15 cellular contexts compared by ENCODE assay signal in the genomic region with DNA sequence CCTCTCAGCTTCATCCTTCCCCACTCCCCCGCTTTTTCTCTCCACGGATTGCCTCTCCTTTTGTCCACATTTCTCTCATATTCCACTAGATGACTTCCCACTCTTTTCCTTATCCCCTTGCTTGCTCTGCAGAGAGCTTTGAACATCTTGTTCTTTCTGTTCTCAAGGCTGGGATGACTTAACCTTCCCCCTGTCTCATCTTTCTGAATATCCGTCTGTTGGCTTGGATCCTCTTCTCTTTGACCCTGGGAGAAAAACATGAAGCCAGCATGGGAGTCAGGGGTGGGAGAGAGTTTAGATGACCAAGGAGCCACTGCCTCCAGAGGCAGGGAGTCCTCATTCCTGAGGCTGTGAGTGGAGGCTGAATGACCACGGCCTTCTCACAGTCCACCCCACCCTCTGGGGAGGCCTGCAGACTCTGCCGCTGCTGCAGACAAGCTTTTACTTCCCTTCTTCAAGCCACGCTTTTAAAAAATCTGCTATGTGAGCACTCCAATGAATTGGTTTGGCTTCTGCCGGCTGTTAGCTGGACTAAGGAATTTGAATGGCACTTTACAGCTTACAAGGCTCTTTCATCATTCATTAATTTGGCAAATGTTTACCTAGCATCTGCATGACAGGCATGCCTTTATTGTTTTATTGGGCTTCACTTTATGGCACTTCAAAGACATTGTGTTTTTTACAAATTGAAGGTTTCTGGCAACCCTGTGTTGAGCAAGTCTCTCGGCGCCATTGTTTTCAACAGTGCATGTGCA.
A peak's percentile ranks its signal among the peaks of the same experiment; 100 is the strongest.
DNase-seq lines count a peak whose midpoint lies in the region; ATAC-seq and TF ChIP-seq lines count a peak whose summit lies in the region.
"Had no signal": no experiment of that assay in that cellular context is flagged by ENCODE, and none has a peak within 500 bp of the region (broad histone marks: within the 10 kb centered on the region; RNA-seq: fewer than 3 reads in every experiment).

No MANE protein-coding gene starts in this region.

- 80% methylated on average over 9 of the region's 9 CpGs for WGBS in mammary epithelial cell (ENCODE audit: low coverage, missing lambda C conversion rate)
- WGBS in body of pancreas, 2 donors = 46 to 47% methylated on average over 9 of the region's 9 CpGs
- WGBS in mesendoderm (ENCODE audit: extremely low coverage, insufficient coverage, low lambda C conversion rate) = no CpG with 5 or more reads among the region's 9 CpGs

- in situ Hi-C loops in mammary epithelial cell (cut with MboI; ENCODE audit: low sequenced_read_pairs in 2 of 2) = no loop called here

- peaks cover 37% of the 10 kb centered on the region for H3K4me1 Mint-ChIP-seq in type B pancreatic cell (ENCODE audit: unreplicated experiment)

- no peak overlapping the region for H3K23ac ChIP-seq in mesendoderm (ENCODE audit: low read length)

- intact Hi-C loops in breast epithelium (cut with DNase I; ENCODE audit: low total_unique reads) = no loop called here
- intact Hi-C loops in mammary epithelial cell (cut with micrococcal nuclease) = no loop called here
- intact Hi-C loops in body of pancreas (cut with DNase I) = no loop called here

- ATAC-seq in body of pancreas = peak; percentile 77
- ATAC-seq: activated T-cell treated with anti-CD3 and anti-CD28 coated beads, Interleukin-2, amount 50 U/mL, for 72 hours; T-cell had no signal

- H3K27me3 Mint-ChIP-seq in type B pancreatic cell = no peaks in the 10 kb centered on the region

- H3K36me3 ChIP-seq in breast epithelium = no peaks in the 10 kb centered on the region
- no peaks in the 10 kb centered on the region for H3K36me3 ChIP-seq in mammary epithelial cell (ENCODE audit: insufficient read depth, low read length)
- H3K36me3 ChIP-seq in body of pancreas (replicated peaks in 1 of 2; ENCODE audit: insufficient read depth in 1 of 2, low read depth in 2 of 2) = no peaks in the 10 kb centered on the region
- no peaks in the 10 kb centered on the region for H3K36me3 ChIP-seq in mesendoderm (ENCODE audit: control insufficient read depth, insufficient read depth, low read length)
- H3K36me3 ChIP-seq: thoracic aorta had no signal

- H2BK120ac ChIP-seq in mesendoderm (ENCODE audit: low read depth, low read length) = no peak overlapping the region

- H3K4me2 ChIP-seq in mammary epithelial cell (ENCODE audit: insufficient read depth, low read depth, low read length) (no peak overlapping the region), mesendoderm (ENCODE audit: low read length) (no peak overlapping the region)

- no peak overlapping the region for H3K9ac ChIP-seq in mammary epithelial cell (ENCODE audit: insufficient read depth, low read length)
- no peak overlapping the region for H3K9ac ChIP-seq in mesendoderm (ENCODE audit: low read length)

- no peak overlapping the region for H4K5ac ChIP-seq in mesendoderm (ENCODE audit: low read length)

- BruUV-seq in mammary epithelial cell (replicated peaks; lab: Mats Ljungman, UMichigan) = no TSS peak

- H3K27ac ChIP-seq in breast epithelium (peak overlapping the region; percentile 21 to 38), mammary epithelial cell (ENCODE audit: insufficient read depth, low read depth, low read length) (no peak overlapping the region), body of pancreas (no peak overlapping the region), mesendoderm (ENCODE audit: low read depth, low read length) (no peak overlapping the region), substantia nigra (ENCODE audit: low read depth, low read length, poor library complexity, severe bottlenecking) (no peak overlapping the region)
- H3K27ac ChIP-seq: 22Rv1, thoracic aorta had no signal

- CTCF ChIA-PET in mammary epithelial cell (lab: Charles Lee; ENCODE audit: low non-redundant PET) = no interaction called here

- H3K79me1 ChIP-seq in mesendoderm (ENCODE audit: low read length) = no peaks in the 10 kb centered on the region

- H3K56ac ChIP-seq in mesendoderm (ENCODE audit: low read length) = peak overlapping the region; percentile 1

- H3K4ac ChIP-seq in mesendoderm (ENCODE audit: low read depth, low read length) = no peak overlapping the region

- H2AK5ac ChIP-seq in mesendoderm (ENCODE audit: low read length) = no peak overlapping the region

- DNase-seq in breast epithelium (ENCODE audit: low spot score in 2 of 2) (no peak), mammary epithelial cell (no peak), body of pancreas (no peak), mesendoderm (peak; percentile 53), type B pancreatic cell (ENCODE audit: extremely low spot score, unreplicated experiment) (no peak), kidney glomerular epithelial cell (lab: John Stamatoyannopoulos, UW) (no peak), substantia nigra (lab: John Stamatoyannopoulos, UW) (no peak)
- no peak for DNase-seq in stimulated activated naive CD4-positive, alpha-beta T cell treated with Interleukin-2 at 50 U/mL for 16 hours (lab: John Stamatoyannopoulos, UW)
- DNase-seq: activated CD4-positive, alpha-beta T cell treated with anti-CD3 and anti-CD28 coated beads for 4 hours; activated T-cell treated with anti-CD3 and anti-CD28 coated beads, Interleukin-2, amount 50 U/mL, for 72 hours; amygdala; effector CD8-positive, alpha-beta T cell; T-cell had no signal

- H3K4me3 ChIP-seq in breast epithelium (no peak overlapping the region), mammary epithelial cell (replicated peaks in 1 of 3; ENCODE audit: insufficient read depth in 1 of 3, low read depth in 2 of 3, low read length in 3 of 3) (no peak overlapping the region), body of pancreas (no peak overlapping the region), mesendoderm (ENCODE audit: low read length) (no peak overlapping the region)
- H3K4me3 ChIP-seq: thoracic aorta had no signal

- peak overlapping the region; percentile 33 for H3K18ac ChIP-seq in mesendoderm (ENCODE audit: low read length)

- H3K27ac Mint-ChIP-seq in type B pancreatic cell = peak overlapping the region; percentile 27
- H3K27ac Mint-ChIP-seq: activated T-cell treated with anti-CD3 and anti-CD28 coated beads, Interleukin-2, amount 50 U/mL, for 72 hours; T-cell had no signal

- no peaks in the 10 kb centered on the region for H3K79me2 ChIP-seq in mammary epithelial cell (ENCODE audit: insufficient read depth, low read length)
- H3K79me2 ChIP-seq in mesendoderm (ENCODE audit: control insufficient read depth, insufficient read depth, low read length) = no peaks in the 10 kb centered on the region

- no peaks in the 10 kb centered on the region for H3K27me3 ChIP-seq in breast epithelium
- H3K27me3 ChIP-seq in mammary epithelial cell (ENCODE audit: insufficient read depth, low read length) = no peaks in the 10 kb centered on the region
- no peaks in the 10 kb centered on the region for H3K27me3 ChIP-seq in body of pancreas
- no peaks in the 10 kb centered on the region for H3K27me3 ChIP-seq in mesendoderm (ENCODE audit: insufficient read depth, low read length, poor library complexity)

- H3K36me3 Mint-ChIP-seq in type B pancreatic cell = no peaks in the 10 kb centered on the region
- H3K36me3 Mint-ChIP-seq: T-cell had no signal

- H2BK5ac ChIP-seq in mesendoderm (ENCODE audit: low read length) = no peak overlapping the region

- H4K20me1 ChIP-seq in mammary epithelial cell (ENCODE audit: insufficient read depth, low read length) = no peaks in the 10 kb centered on the region

- no peak for TF ChIP-seq CTCF in breast epithelium (IDR thresholded peaks at IDR 0.05)
- TF ChIP-seq CTCF in mammary epithelial cell (conservative IDR thresholded peaks at IDR 0.05 in 1 of 2, IDR thresholded peaks at IDR 0.05 in 1 of 2; ENCODE audit: extremely low read depth in 1 of 2, insufficient read depth in 1 of 2, low read depth in 1 of 2, low read length in 2 of 2) = no peak
- no peak for TF ChIP-seq CTCF in body of pancreas (IDR thresholded peaks at IDR 0.05)
- no peak for TF ChIP-seq CTCF in type B pancreatic cell (conservative IDR thresholded peaks at IDR 0.05)

- no peaks in the 10 kb centered on the region for H3K9me3 Mint-ChIP-seq in type B pancreatic cell
- H3K9me3 Mint-ChIP-seq: activated T-cell treated with anti-CD3 and anti-CD28 coated beads, Interleukin-2, amount 50 U/mL, for 72 hours; T-cell had no signal

- no peak overlapping the region for H2BK15ac ChIP-seq in mesendoderm (replicated peaks; ENCODE audit: low read depth)

- H3K9me3 ChIP-seq in breast epithelium (no peaks in the 10 kb centered on the region), mammary epithelial cell (replicated peaks; ENCODE audit: insufficient read depth, low read length) (no peaks in the 10 kb centered on the region), body of pancreas (no peaks in the 10 kb centered on the region)
- H3K9me3 ChIP-seq: thoracic aorta had no signal

- dilution Hi-C loops in mammary epithelial cell (cut with HindIII; ENCODE audit: low sequenced_read_pairs) = loop anchor here (5.0 kb wide), 2 partner anchors 56 to 106 kb away; no protein-coding TSS in a partner anchor

- TF ChIP-seq POLR2A in breast epithelium (IDR thresholded peaks at IDR 0.05) (no peak), body of pancreas (IDR thresholded peaks at IDR 0.05) (no peak)

- H3K4me1 ChIP-seq in breast epithelium = no peaks in the 10 kb centered on the region
- no peaks in the 10 kb centered on the region for H3K4me1 ChIP-seq in mammary epithelial cell (ENCODE audit: insufficient read depth, low read length)
- peaks cover 11% of the 10 kb centered on the region for H3K4me1 ChIP-seq in body of pancreas
- H3K4me1 ChIP-seq in mesendoderm (ENCODE audit: control insufficient read depth, low read depth, low read length) = peaks cover 4% of the 10 kb centered on the region

- no peak overlapping the region for H2AFZ ChIP-seq in mammary epithelial cell (ENCODE audit: low read depth, low read length)

- H3K4me3 Mint-ChIP-seq in type B pancreatic cell = no peak overlapping the region
- H3K4me3 Mint-ChIP-seq: activated T-cell treated with anti-CD3 and anti-CD28 coated beads, Interleukin-2, amount 50 U/mL, for 72 hours; T-cell had no signal

- no peak overlapping the region for H4K8ac ChIP-seq in mesendoderm (ENCODE audit: low read depth, low read length)

Comparison
In these comparisons a context has a peak if more than half of its experiments do, and no peak if none do; other contexts are left out.
1. H3K27ac ChIP-seq: peak in breast epithelium (2 of 2); none in mammary epithelial cell (single experiment), body of pancreas (0 of 4), mesendoderm (single experiment) and substantia nigra (single experiment).